Comparison of ENCODE assay signal across 9 cellular contexts in genomic region chr17:73342549-73343167, GRCh38. TPM values are rescaled to one million over a fixed set of nuclear protein-coding genes. Genes with fewer than 3 reads are reported as not detected.
DNase-seq lines count a peak whose midpoint lies in the region; ATAC-seq and TF ChIP-seq lines count a peak whose summit lies in the region.
"Had no signal": no experiment of that assay in that cellular context is flagged by ENCODE, and none has a peak within 500 bp of the region (broad histone marks: within the 10 kb centered on the region; RNA-seq: fewer than 3 reads in every experiment).

No MANE protein-coding gene starts in this region.

- intact Hi-C loops in dorsolateral prefrontal cortex (cut with DNase I) = loop anchor here in 1 of 2 donors (1.0 kb wide), 1 partner anchor 31 kb away; no protein-coding TSS in a partner anchor
- intact Hi-C loops in posterior cingulate gyrus (cut with DNase I) = loop anchor here (2.0 kb wide), 1 partner anchor 32 kb away; no protein-coding TSS in a partner anchor

- no peaks in the 10 kb centered on the region for H3K36me3 ChIP-seq in BE2C

- no peaks in the 10 kb centered on the region for H3K27me3 Mint-ChIP-seq in neural crest cell (ENCODE audit: low read depth)
- H3K27me3 Mint-ChIP-seq in effector memory CD8-positive, alpha-beta T cell = peaks cover 12 to 54% of the 10 kb centered on the region in 2 donors

- H3K9me3 Mint-ChIP-seq in neural crest cell = no peaks in the 10 kb centered on the region
- H3K9me3 Mint-ChIP-seq in effector memory CD8-positive, alpha-beta T cell = no peaks in the 10 kb centered on the region
- H3K9me3 Mint-ChIP-seq: central memory CD8-positive, alpha-beta T cell had no signal

- peak overlapping the region; percentile 1 to 97 (median 88) for H3K27ac ChIP-seq in dorsolateral prefrontal cortex

- no peak for ATAC-seq in effector memory CD8-positive, alpha-beta T cell (replicated peaks)

- no peak for DNase-seq in BE2C
- peak; percentile 48 for DNase-seq in NB4 (ENCODE audit: low read depth)
- no peak for DNase-seq in dorsolateral prefrontal cortex
- no peak for DNase-seq in neural crest cell (ENCODE audit: low read depth, low spot score)
- no peak for DNase-seq in HuH-7.5 (ENCODE audit: low spot score)
- no peak for DNase-seq in posterior cingulate gyrus
- DNase-seq in RKO (ENCODE audit: low spot score) = no peak
- DNase-seq in effector memory CD8-positive, alpha-beta T cell = no peak

- peaks cover 28% of the 10 kb centered on the region for H3K4me1 ChIP-seq in BE2C

- peak overlapping the region; percentile 76 for H3K4me3 Mint-ChIP-seq in neural crest cell
- no peak overlapping the region for H3K4me3 Mint-ChIP-seq in effector memory CD8-positive, alpha-beta T cell
- H3K4me3 Mint-ChIP-seq: central memory CD8-positive, alpha-beta T cell had no signal

- TF ChIP-seq CTCF in BE2C (IDR thresholded peaks at IDR 0.05; ENCODE audit: low read depth, low read length) (no peak), NB4 (IDR thresholded peaks at IDR 0.05; ENCODE audit: low read depth, low read length) (peak; percentile 4), dorsolateral prefrontal cortex (IDR thresholded peaks at IDR 0.05 in 54 of 56, conservative IDR thresholded peaks at IDR 0.05 in 2 of 56; ENCODE audit: low read depth in 1 of 56, partially characterized antibody in 56 of 56) (peak in 2 of 56 donors; percentile 4), neural crest cell (conservative IDR thresholded peaks at IDR 0.05) (no peak)

- peak overlapping the region; percentile 5; the same call in 1 of the 2 replicates for H3K4me3 ChIP-seq in BE2C (ENCODE audit: low read depth, low read length)
- no peak overlapping the region for H3K4me3 ChIP-seq in NB4 (ENCODE audit: low read depth, low read length)
- H3K4me3 ChIP-seq in dorsolateral prefrontal cortex = peak overlapping the region in 48 of 59 donors; percentile 4 to 55 (median 33)

- H3K27ac Mint-ChIP-seq in neural crest cell (ENCODE audit: unreplicated experiment) = peak overlapping the region; percentile 97
- no peak overlapping the region for H3K27ac Mint-ChIP-seq in effector memory CD8-positive, alpha-beta T cell

- H3K9me3 ChIP-seq in BE2C = no peaks in the 10 kb centered on the region

- H3K27me3 ChIP-seq in BE2C (no peaks in the 10 kb centered on the region), dorsolateral prefrontal cortex (no peaks in the 10 kb centered on the region)

- H3K4me1 Mint-ChIP-seq in neural crest cell = peaks cover 71% of the 10 kb centered on the region
- H3K4me1 Mint-ChIP-seq in effector memory CD8-positive, alpha-beta T cell (ENCODE audit: low read depth in 2 of 2) = no peaks in the 10 kb centered on the region
- H3K4me1 Mint-ChIP-seq: central memory CD8-positive, alpha-beta T cell had no signal

- no peaks in the 10 kb centered on the region for H3K36me3 Mint-ChIP-seq in neural crest cell (ENCODE audit: low read depth)
- H3K36me3 Mint-ChIP-seq in effector memory CD8-positive, alpha-beta T cell (ENCODE audit: insufficient read depth) = no peaks in the 10 kb centered on the region

- no peak for TF ChIP-seq POLR2A in NB4 (IDR thresholded peaks at IDR 0.05; ENCODE audit: extremely low read depth, insufficient read length)

RNA-seq across cellular contexts. Expression of gene CDC42EP4, which starts 30.9 kb away (rescaled TPM):
- 63.5 TPM for polyA plus RNA-seq in BE2C (2012; ENCODE audit: insufficient read depth, insufficient read length, low read depth)
- total RNA-seq in dorsolateral prefrontal cortex (100 to 1,000 TPM in 13 of 120 experiments, 10 to 100 TPM in 107; 47.4 to 222 (median 76.7) TPM), neural crest cell (31.0 and 33.4 TPM in 2 replicates)
